ENCODE assay signal across 15 cellular contexts in the genomic region with DNA sequence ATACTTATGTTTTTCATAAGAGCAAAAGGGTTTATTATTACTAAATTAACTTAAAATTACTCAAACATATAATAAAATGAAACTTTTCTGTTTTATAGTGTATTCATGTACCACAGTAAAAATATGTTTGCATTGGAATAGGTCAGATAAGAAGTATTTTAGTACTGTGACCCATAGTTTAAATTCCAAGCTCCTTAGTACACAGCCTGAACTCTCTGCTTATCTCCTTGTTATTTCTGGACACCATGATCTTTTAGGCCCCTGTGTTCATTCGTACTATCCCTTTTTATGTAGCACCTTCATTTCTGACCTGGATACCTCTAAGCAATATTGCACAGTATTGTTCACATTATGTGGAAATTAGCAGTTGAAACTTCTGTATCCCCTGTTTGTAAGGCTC.
DNase-seq lines count a peak whose midpoint lies in the region; ATAC-seq, FAIRE-seq and TF ChIP-seq lines count a peak whose summit lies in the region.
"Had no signal": no experiment of that assay in that cellular context is flagged by ENCODE, and none has a peak within 500 bp of the region (broad histone marks: within the 10 kb centered on the region; RNA-seq: fewer than 3 reads in every experiment).

No MANE protein-coding gene starts in this region.

- peaks cover 5% of the 10 kb centered on the region for H3K4me1 ChIP-seq in astrocyte (ENCODE audit: insufficient read depth, low read length)
- no peaks in the 10 kb centered on the region for H3K4me1 ChIP-seq in neuronal stem cell (ENCODE audit: control insufficient read depth in 2 of 2, insufficient read depth in 1 of 2, low read depth in 1 of 2, low read length in 2 of 2)
- H3K4me1 ChIP-seq: BLaER1 had no signal

- no peaks in the 10 kb centered on the region for H3K79me1 ChIP-seq in neuronal stem cell (ENCODE audit: low read depth, low read length)

- no peak overlapping the region for H2BK12ac ChIP-seq in neuronal stem cell (ENCODE audit: low read length)

- H3K4me3 ChIP-seq in astrocyte (ENCODE audit: insufficient read depth, low read depth, low read length) (no peak overlapping the region), neuronal stem cell (ENCODE audit: low read length in 2 of 2) (no peak overlapping the region)
- H3K4me3 ChIP-seq: BLaER1, PC-9 had no signal

- no peak overlapping the region for H3K23ac ChIP-seq in neuronal stem cell (ENCODE audit: low read depth, low read length, poor library complexity)

- no peak overlapping the region for H3K4me3 Mint-ChIP-seq in astrocyte (ENCODE audit: unreplicated experiment)
- no peak overlapping the region for H3K4me3 Mint-ChIP-seq in progenitor cell of endocrine pancreas (ENCODE audit: low read depth)
- H3K4me3 Mint-ChIP-seq: CD8-positive, alpha-beta T cell had no signal

- FAIRE-seq in astrocyte (lab: Jason Lieb, UNC) = no peak
- FAIRE-seq: H1 had no signal

- no peaks in the 10 kb centered on the region for H4K20me1 ChIP-seq in astrocyte (ENCODE audit: insufficient read depth, low read length)
- H4K20me1 ChIP-seq: BLaER1 had no signal

- H3K79me2 ChIP-seq in astrocyte (ENCODE audit: insufficient read depth, low read length) = no peaks in the 10 kb centered on the region

- H2BK120ac ChIP-seq in neuronal stem cell (ENCODE audit: low read depth, low read length) = no peak overlapping the region

- no peaks in the 10 kb centered on the region for H3K27me3 ChIP-seq in astrocyte (ENCODE audit: insufficient read depth, low read length)
- no peaks in the 10 kb centered on the region for H3K27me3 ChIP-seq in neuronal stem cell (ENCODE audit: control insufficient read depth in 3 of 3, insufficient read depth in 3 of 3, low read depth in 1 of 3, low read length in 3 of 3)
- H3K27me3 ChIP-seq: BLaER1 had no signal

- H3K27ac ChIP-seq in astrocyte (ENCODE audit: low read depth, low read length) (no peak overlapping the region), neuronal stem cell (replicated peaks; ENCODE audit: low read length) (no peak overlapping the region)
- H3K27ac ChIP-seq: BLaER1, PC-9 had no signal

- intact Hi-C loops in left cardiac atrium (cut with DNase I) = no loop called here

- H3K9ac ChIP-seq in astrocyte (ENCODE audit: low read length) (no peak overlapping the region), neuronal stem cell (ENCODE audit: low read depth, low read length, poor library complexity) (no peak overlapping the region)
- H3K9ac ChIP-seq: BLaER1, SK-N-SH had no signal

- TF ChIP-seq CTCF in astrocyte (IDR thresholded peaks at IDR 0.05; ENCODE audit: insufficient read depth, low read depth, low read length) (no peak), progenitor cell of endocrine pancreas (IDR thresholded peaks at IDR 0.05; ENCODE audit: unreplicated experiment) (no peak)

- H2BK5ac ChIP-seq in neuronal stem cell (ENCODE audit: low read length) = no peak overlapping the region

- no peak overlapping the region for H3K18ac ChIP-seq in neuronal stem cell (ENCODE audit: low read length)

- WGBS in neuronal stem cell (ENCODE audit: extremely low coverage in 2 of 2, insufficient read length in 2 of 2, insufficient replicate concordance in 1 of 2), 2 donors = no CpG with 5 or more reads among the region's 1 CpG

- H3K14ac ChIP-seq in neuronal stem cell (ENCODE audit: low read length) = no peak overlapping the region

- H3K36me3 ChIP-seq in astrocyte (ENCODE audit: insufficient read depth, low read length) (no peaks in the 10 kb centered on the region), neuronal stem cell (replicated peaks in 1 of 2; ENCODE audit: control insufficient read depth in 2 of 2, insufficient read depth in 2 of 2, low read length in 2 of 2) (no peaks in the 10 kb centered on the region)

- H3K27me3 Mint-ChIP-seq in astrocyte (ENCODE audit: low read depth, unreplicated experiment) = no peaks in the 10 kb centered on the region
- H3K27me3 Mint-ChIP-seq in progenitor cell of endocrine pancreas = no peaks in the 10 kb centered on the region

- H2BK15ac ChIP-seq in neuronal stem cell (ENCODE audit: low read length) = no peak overlapping the region

- no peak overlapping the region for H4K8ac ChIP-seq in neuronal stem cell (ENCODE audit: low read depth, low read length)

- peak; percentile 45 for DNase-seq in GM03348 (ENCODE audit: low spot score)
- peak; percentile 32 for DNase-seq in astrocyte (ENCODE audit: low read depth)
- no peak for DNase-seq in left cardiac atrium
- DNase-seq in progenitor cell of endocrine pancreas (ENCODE audit: low spot score, unreplicated experiment) = no peak
- no peak for DNase-seq in midbrain (lab: John Stamatoyannopoulos, UW)
- DNase-seq in central memory CD4-positive, alpha-beta T cell = no peak
- DNase-seq in neuronal stem cell (ENCODE audit: low spot score) = no peak
- DNase-seq: CD8-positive, alpha-beta T cell; NCI-H1092; NCI-H1694; NCI-H524; PC-9; SK-N-SH had no signal

- H2AK5ac ChIP-seq in neuronal stem cell (ENCODE audit: low read depth, low read length) = no peak overlapping the region

- H3K36me3 Mint-ChIP-seq in astrocyte (ENCODE audit: low read depth, unreplicated experiment) (peaks cover 21% of the 10 kb centered on the region), progenitor cell of endocrine pancreas (ENCODE audit: insufficient read depth) (peaks cover 34% of the 10 kb centered on the region)
- H3K36me3 Mint-ChIP-seq: CD8-positive, alpha-beta T cell had no signal

- H3K27ac Mint-ChIP-seq in astrocyte (ENCODE audit: unreplicated experiment) = no peak overlapping the region
- H3K27ac Mint-ChIP-seq in progenitor cell of endocrine pancreas = peak overlapping the region; percentile 79
- H3K27ac Mint-ChIP-seq: CD8-positive, alpha-beta T cell had no signal

- no peaks in the 10 kb centered on the region for H3K9me3 ChIP-seq in astrocyte (ENCODE audit: insufficient read depth, low read depth, low read length)
- H3K9me3 ChIP-seq in neuronal stem cell (replicated peaks in 1 of 2; ENCODE audit: control insufficient read depth in 2 of 2, insufficient read depth in 1 of 2, low read depth in 1 of 2, low read length in 2 of 2) = no peaks in the 10 kb centered on the region
- H3K9me3 ChIP-seq: SK-N-SH had no signal

- peaks cover 18% of the 10 kb centered on the region for H3K4me1 Mint-ChIP-seq in astrocyte (ENCODE audit: low read depth, unreplicated experiment)
- H3K4me1 Mint-ChIP-seq in progenitor cell of endocrine pancreas (ENCODE audit: low read depth) = peaks cover 10% of the 10 kb centered on the region

- H2AFZ ChIP-seq in astrocyte (ENCODE audit: low read depth, low read length) (no peak overlapping the region), neuronal stem cell (ENCODE audit: low read length) (no peak overlapping the region)
- H2AFZ ChIP-seq: PC-9 had no signal

- peak; percentile 38 to 44 for ATAC-seq in left cardiac atrium
- ATAC-seq: CD8-positive, alpha-beta T cell had no signal

- no peak overlapping the region for H4K91ac ChIP-seq in neuronal stem cell (ENCODE audit: low read depth, low read length, poor library complexity)

- H3K4me2 ChIP-seq in astrocyte (ENCODE audit: low read length) = peak overlapping the region; percentile 28
- H3K4me2 ChIP-seq in neuronal stem cell (ENCODE audit: insufficient read depth, low read length, poor library complexity, severe bottlenecking) = no peak overlapping the region
- H3K4me2 ChIP-seq: BLaER1, PC-9, SK-N-SH had no signal

- H3K9me3 Mint-ChIP-seq in astrocyte (ENCODE audit: unreplicated experiment) (no peaks in the 10 kb centered on the region), progenitor cell of endocrine pancreas (ENCODE audit: low read depth) (no peaks in the 10 kb centered on the region)

- no peak overlapping the region for H3K4ac ChIP-seq in neuronal stem cell (ENCODE audit: low read length)

Comparison
In these comparisons a context has a peak if more than half of its experiments do, and no peak if none do; other contexts are left out.
1. DNase-seq: peak in GM03348 (single experiment) and astrocyte (single experiment); none in left cardiac atrium (single experiment), progenitor cell of endocrine pancreas (single experiment), midbrain (single experiment), central memory CD4-positive, alpha-beta T cell (single experiment) and neuronal stem cell (single experiment).